ENCODE assay signal across 34 cellular contexts in the genomic region with DNA sequence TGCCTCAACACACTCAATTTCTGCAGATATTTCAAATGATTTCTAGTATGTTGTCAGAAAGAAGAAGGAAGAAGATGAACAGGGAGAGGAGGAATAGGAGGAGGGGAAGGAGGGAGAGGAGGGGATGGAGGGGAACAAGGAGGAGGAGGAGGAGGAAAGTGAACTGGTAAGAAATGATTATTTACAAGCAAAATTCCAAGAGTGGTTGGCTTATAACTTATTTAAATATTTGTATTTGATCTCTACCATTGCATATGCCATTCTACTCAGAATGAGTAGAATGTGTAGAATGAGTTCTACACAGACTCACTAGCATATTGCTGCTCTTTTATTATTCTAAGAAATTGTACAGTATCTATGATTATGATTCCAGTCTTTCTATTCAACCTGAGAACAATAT.
"Had no signal": no experiment of that assay in that cellular context is flagged by ENCODE, and none has a peak within 500 bp of the region (broad histone marks: within the 10 kb centered on the region; RNA-seq: fewer than 3 reads in every experiment).

No MANE protein-coding gene starts in this region.

- H3K36me3 ChIP-seq: MG63 had no signal

- H3K4me3 ChIP-seq: MG63 had no signal

- H3K9me3 ChIP-seq: MG63 had no signal

- H3K27me3 ChIP-seq: MG63 had no signal

- DNase-seq: Karpas-422, Kasumi-1, MG63, MM.1S, MV-4-11, NCI-H1048, NCI-H1092, NCI-H1092 treated with DMSO at 0.1 percent for 48 hours, NCI-H1105, NCI-H1105 treated with DMSO at 0.1 percent for 48 hours, NCI-H1417, NCI-H1417 treated with DMSO at 0.1 percent for 48 hours, NCI-H1436, NCI-H1436 treated with DMSO at 0.1 percent for 48 hours, NCI-H146, NCI-H1694, NCI-H1694 treated with DMSO at 0.1 percent for 48 hours, NCI-H187, NCI-H187 treated with DMSO at 0.1 percent for 48 hours, NCI-H1930, NCI-H2029, NCI-H2029 treated with DMSO at 0.1 percent for 48 hours, NCI-H2081, NCI-H2081 treated with DMSO at 0.1 percent for 48 hours, NCI-H2107, NCI-H2171, NCI-H2171 treated with DMSO at 0.1 percent for 48 hours, NCI-H2227 treated with DMSO at 0.1 percent for 48 hours, NCI-H226, NCI-H345, NCI-H446, NCI-H446 treated with DMSO at 0.1 percent for 48 hours, NCI-H510A, NCI-H510A treated with DMSO at 0.1 percent for 48 hours had no signal
